ENCODE assay signal across 10 cellular contexts in genomic region chr4:102823897-102824296, GRCh38. TPM values are rescaled to one million over a fixed set of nuclear protein-coding genes. Genes with fewer than 3 reads are reported as not detected.
DNase-seq lines count a peak whose midpoint lies in the region; ATAC-seq and TF ChIP-seq lines count a peak whose summit lies in the region.
"Had no signal": no experiment of that assay in that cellular context is flagged by ENCODE, and none has a peak within 500 bp of the region (broad histone marks: within the 10 kb centered on the region; RNA-seq: fewer than 3 reads in every experiment).

No MANE protein-coding gene starts in this region.

- no peaks in the 10 kb centered on the region for H3K9me3 Mint-ChIP-seq in dendritic cell treated with granulocyte-macrophage colony-stimulating factor and Interleukin-4, amounts not matched to agents 40 ng/mL and 50 ng/mL, for 4 days
- H3K9me3 Mint-ChIP-seq: activated naive CD8-positive, alpha-beta T cell treated with anti-CD3 and anti-CD28 coated beads, Interleukin-2, amount 10 ng/mL, durations not matched to agents 7 days and 5 days had no signal

- H3K27me3 Mint-ChIP-seq in dendritic cell treated with granulocyte-macrophage colony-stimulating factor and Interleukin-4, amounts not matched to agents 40 ng/mL and 50 ng/mL, for 4 days: no peaks in the 10 kb centered on the region
- H3K27me3 Mint-ChIP-seq: activated naive CD8-positive, alpha-beta T cell treated with anti-CD3 and anti-CD28 coated beads, Interleukin-2, amount 10 ng/mL, durations not matched to agents 7 days and 5 days had no signal

- H3K27me3 ChIP-seq in HUES48 (ENCODE audit: control insufficient read depth, insufficient read depth, low read length): no peaks in the 10 kb centered on the region

- DNase-seq in AG09309 (ENCODE audit: low read depth): no peak
- DNase-seq in myocyte (ENCODE audit: low read depth): peak; percentile 19
- DNase-seq in nucleus accumbens (lab: John Stamatoyannopoulos, UW): no peak
- no peak for DNase-seq in 8988T
- DNase-seq in NCI-H446 treated with DMSO at 0.1 percent for 48 hours (lab: John Stamatoyannopoulos, UW): no peak
- DNase-seq: activated naive CD8-positive, alpha-beta T cell treated with anti-CD3 and anti-CD28 coated beads, Interleukin-2, amount 10 ng/mL, durations not matched to agents 7 days and 5 days; EL had no signal

- H3K27ac ChIP-seq in HUES48 (ENCODE audit: low read depth, low read length): no peak overlapping the region

- peaks cover 33% of the 10 kb centered on the region for H3K4me1 Mint-ChIP-seq in dendritic cell treated with granulocyte-macrophage colony-stimulating factor and Interleukin-4, amounts not matched to agents 40 ng/mL and 50 ng/mL, for 4 days (ENCODE audit: low read depth)

- H3K9me3 ChIP-seq in HUES48 (ENCODE audit: control insufficient read depth, insufficient read depth, low read length): no peaks in the 10 kb centered on the region

- no peak overlapping the region for H3K27ac Mint-ChIP-seq in dendritic cell treated with granulocyte-macrophage colony-stimulating factor and Interleukin-4, amounts not matched to agents 40 ng/mL and 50 ng/mL, for 4 days

- intact Hi-C loops in dendritic cell treated with granulocyte-macrophage colony-stimulating factor and Interleukin-4, amounts not matched to agents 40 ng/mL and 50 ng/mL, for 4 days (cut with micrococcal nuclease): no loop called here

- H3K9ac ChIP-seq in HUES48 (ENCODE audit: low read depth, low read length): no peak overlapping the region

- no peak for ATAC-seq in HG03108 (IDR thresholded peaks at IDR 0.05; ENCODE audit: unreplicated experiment)

- H3K36me3 ChIP-seq in HUES48 (ENCODE audit: control insufficient read depth, insufficient read depth, low read length): peaks cover 49% of the 10 kb centered on the region

- TF ChIP-seq CTCF in AG09309 (IDR thresholded peaks at IDR 0.05; ENCODE audit: control insufficient read depth, insufficient read depth, low read depth, low read length, missing control alignments): no peak

- peaks cover 48% of the 10 kb centered on the region for H3K4me1 ChIP-seq in HUES48 (ENCODE audit: control insufficient read depth, insufficient read depth, low read length)

- H3K4me3 ChIP-seq in AG09309 (ENCODE audit: control insufficient read depth, low read depth, low read length): peak overlapping the region; percentile 80
- peak overlapping the region; percentile 99 for H3K4me3 ChIP-seq in HUES48 (ENCODE audit: low read depth, low read length)

- H3K4me3 Mint-ChIP-seq in dendritic cell treated with granulocyte-macrophage colony-stimulating factor and Interleukin-4, amounts not matched to agents 40 ng/mL and 50 ng/mL, for 4 days: peak overlapping the region; percentile 6
- H3K4me3 Mint-ChIP-seq: activated naive CD8-positive, alpha-beta T cell treated with anti-CD3 and anti-CD28 coated beads, Interleukin-2, amount 10 ng/mL, durations not matched to agents 7 days and 5 days had no signal

- H3K36me3 Mint-ChIP-seq in dendritic cell treated with granulocyte-macrophage colony-stimulating factor and Interleukin-4, amounts not matched to agents 40 ng/mL and 50 ng/mL, for 4 days (ENCODE audit: low read depth): peaks cover 27% of the 10 kb centered on the region

RNA-seq across cellular contexts. Expression of gene UBE2D3, which starts 3.5 kb away (rescaled TPM):
- 447 and 572 TPM in 2 replicates for total RNA-seq in myocyte
- polyA plus RNA-seq in myocyte (2012): 240 TPM

RNA-seq across cellular contexts. Expression of gene CISD2, which starts 44.9 kb away (rescaled TPM):
- total RNA-seq in myocyte: 39.0 and 39.5 TPM in 2 replicates
- 30.1 TPM for polyA plus RNA-seq in myocyte (2012)
